Comparison of ENCODE assay signal across 17 cellular contexts in genomic region chr16:68927016-68927415, GRCh38.
DNase-seq lines count a peak whose midpoint lies in the region; FAIRE-seq and TF ChIP-seq lines count a peak whose summit lies in the region.
"Had no signal": no experiment of that assay in that cellular context is flagged by ENCODE, and none has a peak within 500 bp of the region (broad histone marks: within the 10 kb centered on the region; RNA-seq: fewer than 3 reads in every experiment).

No MANE protein-coding gene starts in this region.

- H3K27me3 ChIP-seq in muscle layer of duodenum (ENCODE audit: low read depth, low read length) (no peaks in the 10 kb centered on the region), small intestine (ENCODE audit: control insufficient read depth in 2 of 2, insufficient read depth in 2 of 2, low read length in 2 of 2) (no peaks in the 10 kb centered on the region), mammary epithelial cell (ENCODE audit: insufficient read depth, low read length) (no peaks in the 10 kb centered on the region)
- H3K27me3 ChIP-seq: BLaER1 had no signal

- no peak overlapping the region for H3K4me2 ChIP-seq in mammary epithelial cell (ENCODE audit: insufficient read depth, low read depth, low read length)
- H3K4me2 ChIP-seq: BLaER1, GM23338 had no signal

- H3K4me3 ChIP-seq in muscle layer of duodenum (ENCODE audit: low read depth in 1 of 2, low read length in 2 of 2), result no peak overlapping the region
- H3K4me3 ChIP-seq in small intestine (ENCODE audit: low read depth in 1 of 2, low read length in 2 of 2), result no peak overlapping the region
- H3K4me3 ChIP-seq in mammary epithelial cell (replicated peaks in 1 of 3; ENCODE audit: insufficient read depth in 1 of 3, low read depth in 2 of 3, low read length in 3 of 3), result no peak overlapping the region
- H3K4me3 ChIP-seq: BLaER1, GM23338 had no signal

- no peaks in the 10 kb centered on the region for H3K79me2 ChIP-seq in mammary epithelial cell (ENCODE audit: insufficient read depth, low read length)

- intact Hi-C loops in mammary epithelial cell (cut with micrococcal nuclease), result no loop called here

- no peak overlapping the region for H2AFZ ChIP-seq in mammary epithelial cell (ENCODE audit: low read depth, low read length)
- H2AFZ ChIP-seq: GM23338 had no signal

- H3K9ac ChIP-seq in mammary epithelial cell (ENCODE audit: insufficient read depth, low read length), result no peak overlapping the region
- H3K9ac ChIP-seq: BLaER1 had no signal

- dilution Hi-C loops in mammary epithelial cell (cut with HindIII; ENCODE audit: low sequenced_read_pairs), result loop anchor here (5.0 kb wide), 1 partner anchor 70 kb away; no protein-coding TSS in a partner anchor

- H3K27ac ChIP-seq in muscle layer of duodenum (ENCODE audit: low read length) (peak overlapping the region; percentile 43), small intestine (ENCODE audit: low read depth in 1 of 2, low read length in 1 of 2) (peak overlapping the region; percentile 36 to 56), mammary epithelial cell (ENCODE audit: insufficient read depth, low read depth, low read length) (no peak overlapping the region)
- H3K27ac ChIP-seq: BLaER1, C4-2B had no signal

- CTCF ChIA-PET in mammary epithelial cell (lab: Charles Lee; ENCODE audit: low non-redundant PET), result no interaction called here

- TF ChIP-seq POLR2A in erythroblast (IDR thresholded peaks at IDR 0.05; ENCODE audit: low read length), result no peak

- WGBS in small intestine, 3 donors, result 18 to 61% (median 35%) methylated on average over 3 of the region's 3 CpGs
- WGBS in mammary epithelial cell (ENCODE audit: low coverage, missing lambda C conversion rate), result 97% methylated on average over 3 of the region's 3 CpGs

- H3K4me1 ChIP-seq in muscle layer of duodenum (ENCODE audit: control insufficient read depth in 1 of 2, insufficient read depth in 2 of 2, low read length in 2 of 2) (no peaks in the 10 kb centered on the region), small intestine (ENCODE audit: control insufficient read depth in 2 of 2, insufficient read depth in 1 of 2, low read depth in 1 of 2, low read length in 1 of 2) (peaks cover 3 to 7% of the 10 kb centered on the region in 2 donors), mammary epithelial cell (ENCODE audit: insufficient read depth, low read length) (peaks cover 22% of the 10 kb centered on the region)
- H3K4me1 ChIP-seq: BLaER1 had no signal

- in situ Hi-C loops in mammary epithelial cell (cut with MboI; ENCODE audit: low sequenced_read_pairs in 2 of 2), result no loop called here

- TF ChIP-seq CTCF in mammary epithelial cell (conservative IDR thresholded peaks at IDR 0.05 in 1 of 2, IDR thresholded peaks at IDR 0.05 in 1 of 2; ENCODE audit: extremely low read depth in 1 of 2, insufficient read depth in 1 of 2, low read depth in 1 of 2, low read length in 2 of 2), result no peak

- H3K9me3 ChIP-seq in muscle layer of duodenum (ENCODE audit: control insufficient read depth in 1 of 2, low read length in 2 of 2) (no peaks in the 10 kb centered on the region), small intestine (ENCODE audit: control insufficient read depth, low read depth) (no peaks in the 10 kb centered on the region), mammary epithelial cell (replicated peaks; ENCODE audit: insufficient read depth, low read length) (no peaks in the 10 kb centered on the region)
- H3K9me3 ChIP-seq: BLaER1, Caco-2 had no signal

- peak; percentile 68 for FAIRE-seq in small intestine (lab: Jason Lieb, UNC)
- FAIRE-seq: G401.6, GM12892 had no signal

- H4K20me1 ChIP-seq in mammary epithelial cell (ENCODE audit: insufficient read depth, low read length), result no peaks in the 10 kb centered on the region
- H4K20me1 ChIP-seq: BLaER1 had no signal

- DNase-seq in erythroblast (lab: John Stamatoyannopoulos, UW) (peak; percentile 3 to 32), small intestine (peak; percentile 89), mammary epithelial cell (no peak), SKM-1 (lab: John Stamatoyannopoulos, UW; ENCODE audit: unreplicated experiment) (no peak), AG08395 (ENCODE audit: low spot score) (no peak)
- DNase-seq: Caco-2; CD4-positive, CD25-positive, alpha-beta regulatory T cell; CD8-positive, alpha-beta T cell; DMS153; DND-41; H9 had no signal

- BruUV-seq in mammary epithelial cell (replicated peaks; lab: Mats Ljungman, UMichigan), result no TSS peak

- H3K36me3 ChIP-seq in muscle layer of duodenum (ENCODE audit: control insufficient read depth in 1 of 2, insufficient read depth in 2 of 2, low read length in 2 of 2), result peaks cover 17 to 29% of the 10 kb centered on the region in 2 donors
- peaks cover 2 to 5% of the 10 kb centered on the region in 2 donors for H3K36me3 ChIP-seq in small intestine (ENCODE audit: control insufficient read depth in 2 of 2, insufficient read depth in 2 of 2, low read length in 2 of 2)
- peaks cover 11% of the 10 kb centered on the region for H3K36me3 ChIP-seq in mammary epithelial cell (ENCODE audit: insufficient read depth, low read length)

Comparison
In these comparisons a context has a peak if more than half of its experiments do, and no peak if none do; other contexts are left out.
1. DNase-seq: peak in erythroblast (2 of 2) and small intestine (single experiment); none in mammary epithelial cell (single experiment), SKM-1 (single experiment) and AG08395 (single experiment).